Comparison of ENCODE assay signal across 9 cellular contexts in genomic region chr1:111948209-111949131, GRCh38. TPM values are rescaled to one million over a fixed set of nuclear protein-coding genes. Genes with fewer than 3 reads are reported as not detected.
DNase-seq lines count a peak whose midpoint lies in the region; ATAC-seq and TF ChIP-seq lines count a peak whose summit lies in the region.
"Had no signal": no experiment of that assay in that cellular context is flagged by ENCODE, and none has a peak within 500 bp of the region (broad histone marks: within the 10 kb centered on the region; RNA-seq: fewer than 3 reads in every experiment).

No MANE protein-coding gene starts in this region.

- ATAC-seq in GM21367 (IDR thresholded peaks at IDR 0.05; ENCODE audit: unreplicated experiment) (no peak), GM21529 (IDR thresholded peaks at IDR 0.05; ENCODE audit: unreplicated experiment) (no peak), HG02623 (IDR thresholded peaks at IDR 0.05; ENCODE audit: unreplicated experiment) (no peak)

- DNase-seq in Daoy (ENCODE audit: low read depth) (peak; percentile 94), NCI-H446 (lab: John Stamatoyannopoulos, UW) (peak; percentile 89 to 96), fibroblast of the aortic adventitia (ENCODE audit: low read depth) (peak; percentile 4), pons (ENCODE audit: low spot score) (peak; percentile 88), amniotic stem cell (lab: John Stamatoyannopoulos, UW) (no peak)

- TF ChIP-seq CTCF in fibroblast of the aortic adventitia (IDR thresholded peaks at IDR 0.05; ENCODE audit: insufficient read depth, low read length) = no peak

- H3K4me3 ChIP-seq in fibroblast of the aortic adventitia (ENCODE audit: low read depth, low read length) = no peak overlapping the region
- H3K4me3 ChIP-seq: thoracic aorta had no signal

RNA-seq across cellular contexts. Expression of gene KCND3, which starts 41.0 kb away (rescaled TPM):
- not detected in 2 replicates for total RNA-seq in Daoy (2014; rRNA removed; shearing (Covaris generic))
- 0.09 and 5.2 TPM in 2 replicates for total RNA-seq in fibroblast of the aortic adventitia (ENCODE audit: low replicate concordance)
